8 cellular contexts compared by ENCODE assay signal in the genomic region with DNA sequence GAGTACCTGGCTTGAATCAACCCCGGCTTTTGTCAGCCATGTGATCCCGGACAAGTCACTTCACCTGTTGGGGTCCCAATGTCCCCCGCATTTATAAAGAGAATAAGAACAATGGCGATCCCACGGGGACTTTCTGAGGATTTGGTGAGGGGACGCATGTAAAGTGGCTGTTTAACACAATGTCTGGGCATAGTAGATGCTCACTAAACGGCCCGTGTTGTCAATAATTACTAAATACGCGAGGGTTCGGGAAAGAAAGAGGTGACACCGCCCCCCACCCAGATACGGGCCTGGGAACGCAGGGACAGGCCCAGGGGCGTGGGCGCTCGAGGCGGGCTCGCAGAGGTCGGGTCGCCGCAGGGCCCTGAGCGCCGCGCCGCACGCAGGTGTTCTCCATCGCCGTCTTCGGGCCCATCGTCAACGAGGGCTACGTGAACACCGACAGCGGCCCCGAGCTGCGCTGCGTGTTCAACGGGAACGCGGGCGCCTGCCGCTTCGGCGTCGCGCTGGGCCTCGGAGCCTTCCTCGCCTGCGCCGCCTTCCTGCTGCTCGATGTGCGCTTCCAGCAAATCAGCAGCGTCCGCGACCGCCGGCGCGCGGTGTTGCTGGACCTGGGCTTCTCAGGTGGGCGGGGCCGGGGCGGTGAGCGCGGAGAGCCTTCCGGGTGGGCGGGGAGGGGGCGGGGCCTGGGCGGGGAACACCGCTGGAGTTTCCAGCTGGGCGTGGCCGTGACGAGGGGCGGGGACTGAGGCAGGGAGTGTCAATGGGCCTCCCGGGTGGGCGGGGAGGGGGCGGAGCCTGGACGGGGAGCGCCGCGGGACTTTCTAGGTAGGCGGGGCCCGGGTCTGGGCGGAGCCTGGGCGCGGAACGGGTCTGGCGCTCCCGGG. TPM values are rescaled to one million over a fixed set of nuclear protein-coding genes. Genes with fewer than 3 reads are reported as not detected.
DNase-seq lines count a peak whose midpoint lies in the region; ATAC-seq, FAIRE-seq and TF ChIP-seq lines count a peak whose summit lies in the region.

No MANE protein-coding gene starts in this region.

- ATAC-seq in HG02981 (IDR thresholded peaks at IDR 0.05; ENCODE audit: unreplicated experiment) (peak; percentile 43), omental fat pad (ENCODE audit: low FRiP score) (peak; percentile 74)

- 0 out of 2 replicates have a peak overlapping the region, but pooled peaks have one; percentile 15 for H3K4me3 ChIP-seq in SK-N-MC

- FAIRE-seq in GM18507 (lab: Jason Lieb, UNC): peak; percentile 88

- H3K9ac ChIP-seq in SK-N-MC (ENCODE audit: insufficient read length): no peak overlapping the region

- TF ChIP-seq CTCF in omental fat pad (IDR thresholded peaks at IDR 0.05): no peak

- H3K27ac ChIP-seq in SK-N-MC: no peak overlapping the region

- peaks cover 9% of the 10 kb centered on the region for H3K27me3 Mint-ChIP-seq in activated naive CD4-positive, alpha-beta T cell treated with anti-CD3 and anti-CD28 coated beads, Interleukin-2, amount 50 U/mL, for 24 hours

- H3K4me3 Mint-ChIP-seq in activated naive CD4-positive, alpha-beta T cell treated with anti-CD3 and anti-CD28 coated beads, Interleukin-2, amount 50 U/mL, for 24 hours: peak overlapping the region; percentile 77

- DNase-seq in GM18507 (ENCODE audit: extremely low spot score, insufficient read length, low read depth): peak; percentile 96
- peak; percentile 39 for DNase-seq in SK-N-MC (ENCODE audit: low read depth, low spot score)
- DNase-seq in globus pallidus (ENCODE audit: low spot score): peak; percentile 78
- DNase-seq in omental fat pad (ENCODE audit: low spot score): peak; percentile 89
- peak; percentile 69 for DNase-seq in stromal cell of bone marrow (ENCODE audit: low read depth)
- DNase-seq in NCI-H446 (lab: John Stamatoyannopoulos, UW): no peak

- peaks cover 3% of the 10 kb centered on the region; the same call in 1 of the 2 replicates for H3K36me3 ChIP-seq in SK-N-MC (ENCODE audit: insufficient read depth, low read length)

- no peaks in the 10 kb centered on the region for H3K36me3 Mint-ChIP-seq in activated naive CD4-positive, alpha-beta T cell treated with anti-CD3 and anti-CD28 coated beads, Interleukin-2, amount 50 U/mL, for 24 hours

- H3K9me3 ChIP-seq in SK-N-MC (ENCODE audit: low read depth, low read length): no peaks in the 10 kb centered on the region

- H3K4me1 Mint-ChIP-seq in activated naive CD4-positive, alpha-beta T cell treated with anti-CD3 and anti-CD28 coated beads, Interleukin-2, amount 50 U/mL, for 24 hours: peaks cover 21% of the 10 kb centered on the region

- no peaks in the 10 kb centered on the region for H3K9me3 Mint-ChIP-seq in activated naive CD4-positive, alpha-beta T cell treated with anti-CD3 and anti-CD28 coated beads, Interleukin-2, amount 50 U/mL, for 24 hours

- no peak overlapping the region for H3K27ac Mint-ChIP-seq in activated naive CD4-positive, alpha-beta T cell treated with anti-CD3 and anti-CD28 coated beads, Interleukin-2, amount 50 U/mL, for 24 hours

RNA-seq across cellular contexts. Expression of a gene that starts 2.1 kb away (rescaled TPM):
- total RNA-seq in omental fat pad: 1 to 10 TPM in 1 of 4 donors, under 1 TPM in 1, not detected in 2; 0.28 to 1.6 TPM

RNA-seq across cellular contexts. Expression of a gene that starts 7.8 kb away (rescaled TPM):
- 10 to 100 TPM; 11.9 to 18.4 (median 16.0) TPM for total RNA-seq in omental fat pad

RNA-seq across cellular contexts. Expression of a gene that starts 10.6 kb away (rescaled TPM):
- total RNA-seq in omental fat pad: not detected

RNA-seq across cellular contexts. Expression of a gene that starts 17.8 kb away (rescaled TPM):
- 10 to 100 TPM; 19.1 to 49.0 (median 24.3) TPM for total RNA-seq in omental fat pad

RNA-seq across cellular contexts. Expression of a gene that starts 20.0 kb away (rescaled TPM):
- total RNA-seq in omental fat pad: 10 to 100 TPM; 32.2 to 44.3 (median 34.3) TPM

Comparison
In these comparisons a context has a peak if more than half of its experiments do, and no peak if none do; other contexts are left out.
1. DNase-seq: peak in GM18507 (single experiment), SK-N-MC (single experiment), globus pallidus (single experiment), omental fat pad (single experiment) and stromal cell of bone marrow (single experiment); none in NCI-H446 (0 of 2).